ENCODE assay signal across 9 cellular contexts in the genomic region with DNA sequence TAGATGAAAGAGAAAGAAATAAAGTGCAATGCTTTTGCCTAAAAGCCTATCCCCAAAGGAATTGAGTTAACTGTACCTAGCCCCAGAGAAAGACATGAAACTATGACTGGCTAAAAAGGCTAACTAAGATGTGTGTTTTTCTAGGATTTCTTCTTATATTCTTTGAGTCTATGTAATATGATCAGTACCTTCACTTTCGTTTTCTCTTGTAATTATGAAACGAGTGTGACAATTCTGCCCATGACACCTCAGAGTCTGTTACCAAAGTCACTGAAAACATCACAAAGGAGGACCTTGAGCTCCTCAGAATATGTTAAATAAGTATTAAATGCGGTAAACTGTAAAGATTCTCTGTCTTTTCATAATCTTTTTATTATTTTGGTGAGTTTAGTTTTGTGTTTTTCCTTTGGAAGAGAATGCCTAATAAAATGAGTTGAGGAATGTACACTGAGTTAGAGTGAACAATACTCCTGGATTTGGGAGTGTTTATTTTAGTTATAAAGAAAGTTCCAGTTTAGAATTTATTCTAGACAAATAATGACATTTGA.
DNase-seq lines count a peak whose midpoint lies in the region; ATAC-seq, FAIRE-seq and TF ChIP-seq lines count a peak whose summit lies in the region.
"Had no signal": no experiment of that assay in that cellular context is flagged by ENCODE, and none has a peak within 500 bp of the region (broad histone marks: within the 10 kb centered on the region; RNA-seq: fewer than 3 reads in every experiment).

No MANE protein-coding gene starts in this region.

- no peaks in the 10 kb centered on the region for H3K36me3 ChIP-seq in CD8-positive, alpha-beta T cell (ENCODE audit: insufficient read depth, low read length)
- no peaks in the 10 kb centered on the region for H3K36me3 ChIP-seq in SJSA1
- no peaks in the 10 kb centered on the region for H3K36me3 ChIP-seq in naive thymus-derived CD4-positive, alpha-beta T cell (ENCODE audit: control insufficient read depth in 2 of 3, insufficient read depth in 3 of 3, low read length in 3 of 3)

- H3K27me3 Mint-ChIP-seq in CD8-positive, alpha-beta T cell (ENCODE audit: low read depth): no peaks in the 10 kb centered on the region
- no peaks in the 10 kb centered on the region for H3K27me3 Mint-ChIP-seq in naive thymus-derived CD4-positive, alpha-beta T cell

- H3K4me1 ChIP-seq in CD8-positive, alpha-beta T cell (ENCODE audit: insufficient read depth, low read length): no peaks in the 10 kb centered on the region
- peaks cover 12% of the 10 kb centered on the region for H3K4me1 ChIP-seq in SJSA1 (replicated peaks)
- H3K4me1 ChIP-seq in naive thymus-derived CD4-positive, alpha-beta T cell (ENCODE audit: control insufficient read depth in 2 of 2, insufficient read depth in 2 of 2, low read length in 2 of 2): no peaks in the 10 kb centered on the region

- H3K4me1 Mint-ChIP-seq in CD8-positive, alpha-beta T cell (ENCODE audit: low read depth): peaks cover 5% of the 10 kb centered on the region
- peaks cover 0 to 9% (median 0%) of the 10 kb centered on the region in 7 donors for H3K4me1 Mint-ChIP-seq in naive thymus-derived CD4-positive, alpha-beta T cell

- H3K4me3 ChIP-seq in CD8-positive, alpha-beta T cell (ENCODE audit: low read depth, low read length): no peak overlapping the region
- peak overlapping the region; percentile 21 for H3K4me3 ChIP-seq in SJSA1
- H3K4me3 ChIP-seq in naive thymus-derived CD4-positive, alpha-beta T cell (ENCODE audit: low read length): no peak overlapping the region
- H3K4me3 ChIP-seq: skin epidermis had no signal

- TF ChIP-seq CTCF in CD8-positive, alpha-beta T cell (IDR thresholded peaks at IDR 0.05): no peak

- DNase-seq in CD8-positive, alpha-beta T cell: no peak
- DNase-seq in GM19239 (ENCODE audit: insufficient read length, low spot score): peak; percentile 7
- peak in 1 of 2 experiments; percentile 67 for DNase-seq in SJSA1 (ENCODE audit: low read depth in 1 of 2, low spot score in 2 of 2)
- DNase-seq in NCI-H774 (lab: John Stamatoyannopoulos, UW): no peak
- DNase-seq in NCI-H2081 treated with DMSO at 0.1 percent for 48 hours (lab: John Stamatoyannopoulos, UW): no peak
- DNase-seq in activated naive CD4-positive, alpha-beta T cell treated with anti-CD3 and anti-CD28 coated beads, Interleukin-2, amount 50 U/mL, for 72 hours (ENCODE audit: low spot score in 2 of 2): no peak
- no peak for DNase-seq in naive thymus-derived CD4-positive, alpha-beta T cell

- intact Hi-C loops in CD8-positive, alpha-beta T cell (cut with DNase I, micrococcal nuclease): no loop called here
- intact Hi-C loops in naive thymus-derived CD4-positive, alpha-beta T cell (cut with micrococcal nuclease): no loop called here

- FAIRE-seq in GM19239 (lab: Jason Lieb, UNC): peak; percentile 75

- no peaks in the 10 kb centered on the region for H3K27me3 ChIP-seq in CD8-positive, alpha-beta T cell (ENCODE audit: insufficient read depth, low read length)
- H3K27me3 ChIP-seq in SJSA1 (replicated peaks): no peaks in the 10 kb centered on the region
- no peaks in the 10 kb centered on the region for H3K27me3 ChIP-seq in naive thymus-derived CD4-positive, alpha-beta T cell (ENCODE audit: control insufficient read depth in 2 of 2, insufficient read depth in 2 of 2, low read length in 2 of 2)

- CTCF ChIA-PET in CD8-positive, alpha-beta T cell (lab: Charles Lee): no interaction called here
- CTCF ChIA-PET in naive thymus-derived CD4-positive, alpha-beta T cell (lab: Charles Lee): no interaction called here

- ATAC-seq in CD8-positive, alpha-beta T cell: no peak
- ATAC-seq in HG03025 (IDR thresholded peaks at IDR 0.05; ENCODE audit: low FRiP score, unreplicated experiment): peak; percentile 89
- ATAC-seq in activated naive CD4-positive, alpha-beta T cell treated with anti-CD3 and anti-CD28 coated beads, Interleukin-2, amount 50 U/mL, for 72 hours: no peak
- no peak for ATAC-seq in naive thymus-derived CD4-positive, alpha-beta T cell

- H3K9me3 Mint-ChIP-seq in CD8-positive, alpha-beta T cell: no peaks in the 10 kb centered on the region
- no peaks in the 10 kb centered on the region for H3K9me3 Mint-ChIP-seq in activated naive CD4-positive, alpha-beta T cell treated with anti-CD3 and anti-CD28 coated beads, Interleukin-2, amount 50 U/mL, for 72 hours
- peaks cover 0 to 5% (median 0%) of the 10 kb centered on the region in 11 donors for H3K9me3 Mint-ChIP-seq in naive thymus-derived CD4-positive, alpha-beta T cell

- peak overlapping the region; percentile 23 for H3K4me3 Mint-ChIP-seq in CD8-positive, alpha-beta T cell
- peak overlapping the region in 1 of 10 donors; percentile 28 for H3K4me3 Mint-ChIP-seq in naive thymus-derived CD4-positive, alpha-beta T cell

- POLR2A ChIA-PET in CD8-positive, alpha-beta T cell (lab: Charles Lee): no interaction called here
- POLR2A ChIA-PET in naive thymus-derived CD4-positive, alpha-beta T cell (lab: Charles Lee): no interaction called here

- no peaks in the 10 kb centered on the region for H3K9me3 ChIP-seq in CD8-positive, alpha-beta T cell (ENCODE audit: low read length)
- H3K9me3 ChIP-seq in SJSA1 (replicated peaks): no peaks in the 10 kb centered on the region
- H3K9me3 ChIP-seq in naive thymus-derived CD4-positive, alpha-beta T cell (ENCODE audit: control insufficient read depth in 2 of 3, low read length in 3 of 3): no peaks in the 10 kb centered on the region

- H3K36me3 Mint-ChIP-seq in CD8-positive, alpha-beta T cell: no peaks in the 10 kb centered on the region
- no peaks in the 10 kb centered on the region for H3K36me3 Mint-ChIP-seq in activated naive CD4-positive, alpha-beta T cell treated with anti-CD3 and anti-CD28 coated beads, Interleukin-2, amount 50 U/mL, for 72 hours
- no peaks in the 10 kb centered on the region for H3K36me3 Mint-ChIP-seq in naive thymus-derived CD4-positive, alpha-beta T cell

- no peak overlapping the region for H3K27ac ChIP-seq in CD8-positive, alpha-beta T cell (ENCODE audit: low read depth, low read length)
- H3K27ac ChIP-seq in SJSA1: peak overlapping the region; percentile 53
- no peak overlapping the region for H3K27ac ChIP-seq in naive thymus-derived CD4-positive, alpha-beta T cell (ENCODE audit: low read depth, low read length)

- no peak overlapping the region for H3K27ac Mint-ChIP-seq in CD8-positive, alpha-beta T cell
- no peak overlapping the region for H3K27ac Mint-ChIP-seq in activated naive CD4-positive, alpha-beta T cell treated with anti-CD3 and anti-CD28 coated beads, Interleukin-2, amount 50 U/mL, for 72 hours
- peak overlapping the region in 1 of 9 donors; percentile 31 for H3K27ac Mint-ChIP-seq in naive thymus-derived CD4-positive, alpha-beta T cell
